ENCODE assay signal across 17 cellular contexts in the genomic region with DNA sequence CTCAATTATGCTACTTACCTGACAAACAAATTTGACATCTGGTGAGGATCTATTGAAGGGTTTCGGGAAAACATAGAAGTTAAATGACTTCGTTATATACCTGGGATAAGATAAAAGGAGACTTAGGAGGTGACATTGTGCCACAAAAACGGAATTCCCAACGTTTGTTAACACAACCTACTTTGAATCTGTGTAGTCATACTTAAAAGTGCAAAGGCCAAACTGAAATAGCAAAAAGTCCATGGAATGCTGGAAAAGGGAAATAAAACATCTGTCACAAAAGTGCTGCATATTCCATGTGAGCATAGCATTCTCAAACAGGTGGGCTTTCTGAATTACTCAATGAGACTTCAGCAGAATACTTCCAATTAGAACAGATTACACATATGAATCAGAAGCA. TPM values are rescaled to one million over a fixed set of nuclear protein-coding genes. Genes with fewer than 3 reads are reported as not detected.
DNase-seq lines count a peak whose midpoint lies in the region; ATAC-seq, FAIRE-seq and TF ChIP-seq lines count a peak whose summit lies in the region.
"Had no signal": no experiment of that assay in that cellular context is flagged by ENCODE, and none has a peak within 500 bp of the region (broad histone marks: within the 10 kb centered on the region; RNA-seq: fewer than 3 reads in every experiment).

No MANE protein-coding gene starts in this region.

- in situ Hi-C loops in GM12878 (cut with MboI), result loop anchor here (25.0 kb wide), 2 partner anchors 460 to 1010 kb away; partner anchors contain the start of genes MARF1 and RRN3

- no peak for FAIRE-seq in GM12878 (lab: Jason Lieb, UNC)
- FAIRE-seq: D721Med, H54 had no signal

- H3K27me3 Mint-ChIP-seq in activated naive CD8-positive, alpha-beta T cell treated with anti-CD3 and anti-CD28 coated beads, Interleukin-2, amount 50 U/mL, for 24 hours, result no peaks in the 10 kb centered on the region
- no peaks in the 10 kb centered on the region for H3K27me3 Mint-ChIP-seq in activated naive CD8-positive, alpha-beta T cell treated with anti-CD3 and anti-CD28 coated beads for 36 hours
- H3K27me3 Mint-ChIP-seq in memory B cell (no peaks in the 10 kb centered on the region), endothelial cell (ENCODE audit: unreplicated experiment) (peaks cover 7% of the 10 kb centered on the region)
- H3K27me3 Mint-ChIP-seq in CD4-positive, alpha-beta memory T cell, result no peaks in the 10 kb centered on the region
- H3K27me3 Mint-ChIP-seq: B cell had no signal

- no peak overlapping the region for H3K9ac ChIP-seq in GM12878 (ENCODE audit: control insufficient read depth, insufficient read depth, low read length)
- H3K9ac ChIP-seq: BLaER1 treated with 17β-estradiol and CSF1 and Interleukin-3, amounts not matched to agents 10 nM and 100 nM had no signal

- H3K79me2 ChIP-seq in GM12878 (ENCODE audit: control insufficient read depth, insufficient read depth, low read length), result peaks cover 24% of the 10 kb centered on the region

- peak overlapping the region; percentile 15 for H3K4me3 Mint-ChIP-seq in activated naive CD8-positive, alpha-beta T cell treated with anti-CD3 and anti-CD28 coated beads, Interleukin-2, amount 50 U/mL, for 24 hours
- no peak overlapping the region for H3K4me3 Mint-ChIP-seq in activated naive CD8-positive, alpha-beta T cell treated with anti-CD3 and anti-CD28 coated beads for 36 hours
- no peak overlapping the region for H3K4me3 Mint-ChIP-seq in memory B cell
- H3K4me3 Mint-ChIP-seq in endothelial cell (ENCODE audit: unreplicated experiment), result no peak overlapping the region
- peak overlapping the region in 1 of 8 donors; percentile 7 for H3K4me3 Mint-ChIP-seq in CD4-positive, alpha-beta memory T cell
- H3K4me3 Mint-ChIP-seq: B cell, GM23338 had no signal

- no peak for TF ChIP-seq POLR2A in GM12878 (IDR thresholded peaks at IDR 0.05; ENCODE audit: low read depth, low read length)

- no peak for TF ChIP-seq RAD21 in GM12878 (IDR thresholded peaks at IDR 0.05; ENCODE audit: insufficient read depth, low read depth, low read length)

- H3K36me3 ChIP-seq in GM12878 (ENCODE audit: control insufficient read depth in 2 of 2, insufficient read depth in 2 of 2, low read length in 1 of 2), result peaks cover 0 to 12% of the 10 kb centered on the region in 2 experiments; a peak in 3 of 4 replicates
- peaks cover 4% of the 10 kb centered on the region for H3K36me3 ChIP-seq in CD4-positive, alpha-beta memory T cell (ENCODE audit: insufficient read depth, low read length)

- no peak overlapping the region for H3K27ac Mint-ChIP-seq in activated naive CD8-positive, alpha-beta T cell treated with anti-CD3 and anti-CD28 coated beads, Interleukin-2, amount 50 U/mL, for 24 hours
- H3K27ac Mint-ChIP-seq in activated naive CD8-positive, alpha-beta T cell treated with anti-CD3 and anti-CD28 coated beads for 36 hours, result no peak overlapping the region
- H3K27ac Mint-ChIP-seq in memory B cell (peak overlapping the region; percentile 60), endothelial cell (ENCODE audit: unreplicated experiment) (no peak overlapping the region)
- peak overlapping the region in 2 of 7 donors; percentile 46 to 50 for H3K27ac Mint-ChIP-seq in CD4-positive, alpha-beta memory T cell
- H3K27ac Mint-ChIP-seq: B cell, GM23338 had no signal

- TF ChIP-seq CTCF in GM12878 (IDR thresholded peaks at IDR 0.05 in 2 of 3, conservative IDR thresholded peaks at IDR 0.05 in 1 of 3; ENCODE audit: control insufficient read depth in 2 of 3, extremely low read depth in 1 of 3, insufficient read depth in 1 of 3, low read depth in 3 of 3, low read length in 3 of 3), result no peak
- no peak for TF ChIP-seq CTCF in endothelial cell (IDR thresholded peaks at IDR 0.05; ENCODE audit: unreplicated experiment)

- RAD21 ChIA-PET in GM12878 (lab: Charles Lee; ENCODE audit: unreplicated experiment), result no interaction called here

- intact Hi-C loops in GM12878 (cut with micrococcal nuclease; ENCODE audit: unreplicated experiment), result no loop called here
- intact Hi-C loops in CD4-positive, alpha-beta memory T cell (cut with micrococcal nuclease), result no loop called here

- TF ChIP-seq EP300 in GM12878 (IDR thresholded peaks at IDR 0.05; ENCODE audit: borderline replicate concordance in 1 of 2, control insufficient read depth in 1 of 2, low read depth in 2 of 2, low read length in 2 of 2), result no peak

- SMC1A ChIA-PET in GM12878 (lab: Charles Lee; ENCODE audit: uncharacterized antibody, unreplicated experiment), result no interaction called here

- no peaks in the 10 kb centered on the region for H4K20me1 ChIP-seq in GM12878 (ENCODE audit: control insufficient read depth, insufficient read depth)
- H4K20me1 ChIP-seq: BLaER1 treated with 17β-estradiol and CSF1 and Interleukin-3, amounts not matched to agents 10 nM and 100 nM had no signal

- no TSS peak for BruUV-seq in GM12878 (replicated peaks; lab: Mats Ljungman, UMichigan)

- POLR2A ChIA-PET in GM12878 (lab: Charles Lee), result no interaction called here
- POLR2A ChIA-PET in CD4-positive, alpha-beta memory T cell (lab: Charles Lee; ENCODE audit: partially characterized antibody), result no interaction called here

- H3K4me3 ChIP-seq in GM12878, result 0 out of 2 replicates have a peak overlapping the region, but pooled peaks have one; percentile 15
- no peak overlapping the region for H3K4me3 ChIP-seq in CD4-positive, alpha-beta memory T cell (ENCODE audit: low read length in 2 of 2)
- H3K4me3 ChIP-seq: BLaER1 treated with 17β-estradiol and CSF1 and Interleukin-3, amounts not matched to agents 10 nM and 100 nM; GM23338 had no signal

- H3K27me3 ChIP-seq in GM12878 (replicated peaks in 1 of 2; ENCODE audit: control insufficient read depth in 2 of 2, insufficient read depth in 2 of 2, low read length in 1 of 2), result no peaks in the 10 kb centered on the region
- no peaks in the 10 kb centered on the region for H3K27me3 ChIP-seq in CD4-positive, alpha-beta memory T cell (ENCODE audit: insufficient read depth, low read length)
- H3K27me3 ChIP-seq: BLaER1 treated with 17β-estradiol and CSF1 and Interleukin-3, amounts not matched to agents 10 nM and 100 nM had no signal

- peaks cover 11% of the 10 kb centered on the region for H3K4me1 ChIP-seq in GM12878 (ENCODE audit: control insufficient read depth, insufficient read depth, low read length)
- peaks cover 37% of the 10 kb centered on the region for H3K4me1 ChIP-seq in CD4-positive, alpha-beta memory T cell (ENCODE audit: insufficient read depth, low read length)

- peaks cover 3% of the 10 kb centered on the region for H3K9me3 Mint-ChIP-seq in activated naive CD8-positive, alpha-beta T cell treated with anti-CD3 and anti-CD28 coated beads, Interleukin-2, amount 50 U/mL, for 24 hours
- H3K9me3 Mint-ChIP-seq in activated naive CD8-positive, alpha-beta T cell treated with anti-CD3 and anti-CD28 coated beads for 36 hours, result no peaks in the 10 kb centered on the region
- H3K9me3 Mint-ChIP-seq in memory B cell (peaks cover 3% of the 10 kb centered on the region), endothelial cell (ENCODE audit: unreplicated experiment) (no peaks in the 10 kb centered on the region)
- peaks cover 0 to 3% (median 0%) of the 10 kb centered on the region in 8 donors for H3K9me3 Mint-ChIP-seq in CD4-positive, alpha-beta memory T cell
- H3K9me3 Mint-ChIP-seq: GM23338 had no signal

- DNase-seq in activated naive CD8-positive, alpha-beta T cell treated with anti-CD3 and anti-CD28 coated beads, Interleukin-2, amount 50 U/mL, for 24 hours, result no peak
- no peak for DNase-seq in activated naive CD8-positive, alpha-beta T cell treated with anti-CD3 and anti-CD28 coated beads for 36 hours
- DNase-seq in GM12878 (ENCODE audit: low read depth, low spot score) (no peak), memory B cell (ENCODE audit: low spot score in 2 of 2) (no peak), NOMO-1 (lab: John Stamatoyannopoulos, UW; ENCODE audit: unreplicated experiment in 2 of 2) (no peak), endothelial cell (ENCODE audit: low spot score) (no peak)
- DNase-seq in CD4-positive, alpha-beta memory T cell, result no peak
- DNase-seq: Caco-2, GDM1, HCEC 1CT, IMR-90 had no signal

- peaks cover 42% of the 10 kb centered on the region for H3K4me1 Mint-ChIP-seq in activated naive CD8-positive, alpha-beta T cell treated with anti-CD3 and anti-CD28 coated beads, Interleukin-2, amount 50 U/mL, for 24 hours
- peaks cover 31% of the 10 kb centered on the region for H3K4me1 Mint-ChIP-seq in activated naive CD8-positive, alpha-beta T cell treated with anti-CD3 and anti-CD28 coated beads for 36 hours
- H3K4me1 Mint-ChIP-seq in memory B cell (peaks cover 17% of the 10 kb centered on the region), endothelial cell (ENCODE audit: unreplicated experiment) (peaks cover 13% of the 10 kb centered on the region)
- H3K4me1 Mint-ChIP-seq in CD4-positive, alpha-beta memory T cell, result peaks cover 18 to 44% (median 30%) of the 10 kb centered on the region in 4 donors

- no peak for ATAC-seq in activated naive CD8-positive, alpha-beta T cell treated with anti-CD3 and anti-CD28 coated beads, Interleukin-2, amount 50 U/mL, for 24 hours
- no peak for ATAC-seq in GM12878
- no peak for ATAC-seq in memory B cell (ENCODE audit: low read depth)
- ATAC-seq: GM23338 had no signal

- no peak overlapping the region; the same call in 1 of the 2 replicates for H3K4me2 ChIP-seq in GM12878 (ENCODE audit: control insufficient read depth, insufficient read depth)
- H3K4me2 ChIP-seq: GM23338 had no signal

- no peak overlapping the region for H3K27ac ChIP-seq in GM12878 (ENCODE audit: control insufficient read depth, insufficient read depth)
- no peak overlapping the region for H3K27ac ChIP-seq in CD4-positive, alpha-beta memory T cell (ENCODE audit: low read depth, low read length)
- H3K27ac ChIP-seq: BLaER1 treated with 17β-estradiol and CSF1 and Interleukin-3, amounts not matched to agents 10 nM and 100 nM; HL-60 had no signal

- H3K9me3 ChIP-seq in GM12878 (replicated peaks; ENCODE audit: control insufficient read depth, insufficient read depth, low read length), result no peaks in the 10 kb centered on the region
- no peaks in the 10 kb centered on the region for H3K9me3 ChIP-seq in CD4-positive, alpha-beta memory T cell (ENCODE audit: control insufficient read depth in 1 of 2, low read length in 2 of 2)
- H3K9me3 ChIP-seq: BLaER1 treated with 17β-estradiol and CSF1 and Interleukin-3, amounts not matched to agents 10 nM and 100 nM; Caco-2 had no signal

- WGBS in GM12878 (ENCODE audit: insufficient coverage, insufficient replicate concordance, low lambda C conversion rate, missing lambda C conversion rate), result 82% methylated on average over 4 of the region's 4 CpGs

- H3K36me3 Mint-ChIP-seq in activated naive CD8-positive, alpha-beta T cell treated with anti-CD3 and anti-CD28 coated beads, Interleukin-2, amount 50 U/mL, for 24 hours (ENCODE audit: low read depth), result peaks cover 38% of the 10 kb centered on the region
- peaks cover 33% of the 10 kb centered on the region for H3K36me3 Mint-ChIP-seq in activated naive CD8-positive, alpha-beta T cell treated with anti-CD3 and anti-CD28 coated beads for 36 hours
- H3K36me3 Mint-ChIP-seq in memory B cell (peaks cover 24% of the 10 kb centered on the region), endothelial cell (ENCODE audit: low read depth, unreplicated experiment) (peaks cover 12% of the 10 kb centered on the region)
- H3K36me3 Mint-ChIP-seq in CD4-positive, alpha-beta memory T cell, result peaks cover 32 to 52% of the 10 kb centered on the region in 2 donors

- CTCF ChIA-PET in GM12878 (lab: Yijun Ruan, JAX), result no interaction called here
- CTCF ChIA-PET in CD4-positive, alpha-beta memory T cell (lab: Charles Lee; ENCODE audit: partially characterized antibody), result no interaction called here

- no peak overlapping the region for H2AFZ ChIP-seq in GM12878 (ENCODE audit: control insufficient read depth, low read depth, low read length)
- H2AFZ ChIP-seq: GM23338 had no signal

RNA-seq across cellular contexts. Expression of gene PARN, which starts 3.0 kb away (rescaled TPM):
- total RNA-seq in activated naive CD8-positive, alpha-beta T cell treated with anti-CD3 and anti-CD28 coated beads for 36 hours, result 10 to 100 TPM; 50.8 to 50.9 TPM
- 122 and 158 TPM in 2 replicates for total RNA-seq in GM12878 (2013; cell fraction: nucleolus; rRNA removed)
- total RNA-seq in GM12878 (2014; rRNA removed), result 33.5 and 39.0 TPM in 2 replicates
- 53.1 and 57.1 TPM in 2 replicates for total RNA-seq in GM12878 (2014; rRNA removed; fragmentation: Illumina TruSeq; extraction: Trizol)
- 39.4 and 41.4 TPM in 2 replicates for total RNA-seq in GM12878 (2021)
- 18.8 TPM for polyA plus RNA-seq in GM12878 (2011; ENCODE audit: low read depth)
- polyA plus RNA-seq in GM12878 (2011; rRNA removed), result 42.4 and 47.9 TPM in 2 replicates
- 31.2 and 38.5 TPM in 2 replicates for polyA plus RNA-seq in GM12878 (2011; cell fraction: cytosol; rRNA removed)
- 22.1 and 25.3 TPM in 2 replicates for polyA plus RNA-seq in GM12878 (2011; cell fraction: nucleus; rRNA removed)
- polyA plus RNA-seq in GM12878 (2012), result 23.8 and 27.7 TPM in 2 replicates
- polyA plus RNA-seq in GM12878 (2014; fragmentation: Illumina TruSeq; extraction: Trizol), result 65.7 and 83.0 TPM in 2 replicates
- polyA plus RNA-seq in GM12878 (2014; fragmentation: Nextera tagmentation; extraction: Ambion mirVana), result 10 to 100 TPM; 15.6 to 25.1 TPM
- polyA plus RNA-seq in GM12878 (2014; rRNA removed), result 36.8 and 53.0 TPM in 2 replicates
- 10 to 100 TPM; 76.6 to 77.3 TPM for polyA plus RNA-seq in GM12878 (2016; fragmentation: Nextera tagmentation; extraction: Ambion mirVana)
- polyA minus RNA-seq in GM12878 (2011; rRNA and poly(A)+ RNA removed), result 33.8 and 45.3 TPM in 2 replicates
- polyA minus RNA-seq in GM12878 (2011; cell fraction: cytosol; rRNA and poly(A)+ RNA removed), result 15.8 and 16.2 TPM in 2 replicates
- 25.9 and 42.6 TPM in 2 replicates for polyA minus RNA-seq in GM12878 (2011; cell fraction: nucleus; rRNA and poly(A)+ RNA removed)
- 25.2 TPM for total RNA-seq in endothelial cell (ENCODE audit: unreplicated experiment)
- 10 to 100 TPM; 41.5 to 46.4 TPM for total RNA-seq in CD4-positive, alpha-beta memory T cell
- 10 to 100 TPM; 43.4 to 46.1 TPM for polyA plus RNA-seq in CD4-positive, alpha-beta memory T cell

RNA-seq across cellular contexts. Expression of gene BFAR, which starts 5.7 kb away (rescaled TPM):
- 10 to 100 TPM; 72.1 to 75.7 TPM for total RNA-seq in activated naive CD8-positive, alpha-beta T cell treated with anti-CD3 and anti-CD28 coated beads for 36 hours
- total RNA-seq in GM12878 (2013; cell fraction: nucleolus; rRNA removed), result 63.2 and 86.8 TPM in 2 replicates
- total RNA-seq in GM12878 (2014; rRNA removed) (41.4 and 49.0 TPM in 2 replicates), GM12878 (2014; rRNA removed; fragmentation: Illumina TruSeq; extraction: Trizol) (52.0 and 53.8 TPM in 2 replicates), GM12878 (2021) (45.4 and 49.6 TPM in 2 replicates), endothelial cell (ENCODE audit: unreplicated experiment) (80.7 TPM)
- polyA plus RNA-seq in GM12878 (2011; ENCODE audit: low read depth), result 59.0 TPM
- polyA plus RNA-seq in GM12878 (2011; rRNA removed) (51.4 and 56.8 TPM in 2 replicates), GM12878 (2014; fragmentation: Illumina TruSeq; extraction: Trizol) (62.0 and 76.6 TPM in 2 replicates), GM12878 (2014; fragmentation: Nextera tagmentation; extraction: Ambion mirVana) (10 to 100 TPM; 35.9 to 38.2 TPM), GM12878 (2014; rRNA removed) (42.3 and 56.5 TPM in 2 replicates), GM12878 (2016; fragmentation: Nextera tagmentation; extraction: Ambion mirVana) (10 to 100 TPM; 34.6 to 38.8 TPM)
- polyA plus RNA-seq in GM12878 (2011; cell fraction: cytosol; rRNA removed), result 42.2 and 56.2 TPM in 2 replicates
- polyA plus RNA-seq in GM12878 (2011; cell fraction: nucleus; rRNA removed), result 14.8 and 16.6 TPM in 2 replicates
- polyA plus RNA-seq in GM12878 (2012), result 46.4 and 54.0 TPM in 2 replicates
- 56.7 and 59.9 TPM in 2 replicates for polyA minus RNA-seq in GM12878 (2011; rRNA and poly(A)+ RNA removed)
- polyA minus RNA-seq in GM12878 (2011; cell fraction: cytosol; rRNA and poly(A)+ RNA removed), result 16.6 and 17.6 TPM in 2 replicates
- 19.2 and 29.9 TPM in 2 replicates for polyA minus RNA-seq in GM12878 (2011; cell fraction: nucleus; rRNA and poly(A)+ RNA removed)
- 10 to 100 TPM; 71.9 to 79.6 TPM for total RNA-seq in CD4-positive, alpha-beta memory T cell
- polyA plus RNA-seq in CD4-positive, alpha-beta memory T cell, result 10 to 100 TPM; 31.2 to 53.7 TPM
